ENCODE assay signal across 25 cellular contexts in genomic region chr10:10367277-10367676, GRCh38.
"Had no signal": no experiment of that assay in that cellular context is flagged by ENCODE, and none has a peak within 500 bp of the region (broad histone marks: within the 10 kb centered on the region; RNA-seq: fewer than 3 reads in every experiment).

No MANE protein-coding gene starts in this region.

- H3K4me3 Mint-ChIP-seq: activated B cell treated with CpG ODN at 0.5 μM for 24 hours; activated CD4-positive, alpha-beta T cell treated with anti-CD3 and anti-CD28 coated beads, Interleukin-2, amount 10 ng/mL, durations not matched to agents 24 days and 14 days; activated CD8-positive, alpha-beta memory T cell treated with anti-CD3 and anti-CD28 coated beads, Interleukin-2, amount 10 ng/mL, durations not matched to agents 7 days and 5 days; activated naive CD4-positive, alpha-beta T cell treated with anti-CD3 and anti-CD28 coated beads, Interleukin-2, amount 50 U/mL, for 24 hours; activated T-cell treated with anti-CD3 and anti-CD28 coated beads, Interleukin-2, amount 50 U/mL, for 24 hours; activated T-helper 1 cell treated with anti-CD3 and anti-CD28 coated beads, Interleukin-12 subunit alpha, Interleukin-12 subunit beta, Interleukin-2, Interleukin-4 antibody, amounts not matched to agents 30 ng/mL and 10 ng/mL and 1 ng/mL, durations not matched to agents 14 hours and 24 hours and 36 hours had no signal

- H3K27ac Mint-ChIP-seq: activated B cell treated with CpG ODN at 0.5 μM for 24 hours; activated CD4-positive, alpha-beta T cell treated with anti-CD3 and anti-CD28 coated beads, Interleukin-2, amount 10 ng/mL, durations not matched to agents 24 days and 14 days; activated CD8-positive, alpha-beta memory T cell treated with anti-CD3 and anti-CD28 coated beads, Interleukin-2, amount 10 ng/mL, durations not matched to agents 7 days and 5 days; activated naive CD4-positive, alpha-beta T cell treated with anti-CD3 and anti-CD28 coated beads, Interleukin-2, amount 50 U/mL, for 24 hours; activated T-cell treated with anti-CD3 and anti-CD28 coated beads, Interleukin-2, amount 50 U/mL, for 24 hours; activated T-helper 1 cell treated with anti-CD3 and anti-CD28 coated beads, Interleukin-12 subunit alpha, Interleukin-12 subunit beta, Interleukin-2, Interleukin-4 antibody, amounts not matched to agents 30 ng/mL and 10 ng/mL and 1 ng/mL, durations not matched to agents 14 hours and 24 hours and 36 hours had no signal

- H3K36me3 Mint-ChIP-seq: activated CD8-positive, alpha-beta memory T cell treated with anti-CD3 and anti-CD28 coated beads, Interleukin-2, amount 10 ng/mL, durations not matched to agents 7 days and 5 days; activated naive CD4-positive, alpha-beta T cell treated with anti-CD3 and anti-CD28 coated beads, Interleukin-2, amount 50 U/mL, for 24 hours had no signal

- H3K4me1 Mint-ChIP-seq: activated B cell treated with CpG ODN at 0.5 μM for 24 hours; activated CD4-positive, alpha-beta T cell treated with anti-CD3 and anti-CD28 coated beads, Interleukin-2, amount 10 ng/mL, durations not matched to agents 24 days and 14 days; activated CD8-positive, alpha-beta memory T cell treated with anti-CD3 and anti-CD28 coated beads, Interleukin-2, amount 10 ng/mL, durations not matched to agents 7 days and 5 days; activated naive CD4-positive, alpha-beta T cell treated with anti-CD3 and anti-CD28 coated beads, Interleukin-2, amount 50 U/mL, for 24 hours had no signal

- H3K36me3 ChIP-seq: Peyer's patch, SJSA1 had no signal

- H3K4me3 ChIP-seq: Peyer's patch, SJSA1 had no signal

- H3K9me3 ChIP-seq: Peyer's patch had no signal

- H3K27ac ChIP-seq: Peyer's patch, SJSA1 had no signal

- H3K27me3 ChIP-seq: Peyer's patch, SJSA1 had no signal

- H3K27me3 Mint-ChIP-seq: activated B cell treated with CpG ODN at 0.5 μM for 24 hours; activated CD4-positive, alpha-beta T cell treated with anti-CD3 and anti-CD28 coated beads, Interleukin-2, amount 10 ng/mL, durations not matched to agents 24 days and 14 days; activated CD8-positive, alpha-beta memory T cell treated with anti-CD3 and anti-CD28 coated beads, Interleukin-2, amount 10 ng/mL, durations not matched to agents 7 days and 5 days had no signal

- ATAC-seq: activated CD8-positive, alpha-beta memory T cell treated with anti-CD3 and anti-CD28 coated beads, Interleukin-2, amount 10 ng/mL, durations not matched to agents 7 days and 5 days; SK-N-SH treated with all-trans-retinoic acid at 6 μM for 48 hours had no signal

- H3K4me1 ChIP-seq: Peyer's patch, SJSA1 had no signal

- H3K9me3 Mint-ChIP-seq: activated B cell treated with CpG ODN at 0.5 μM for 24 hours; activated CD4-positive, alpha-beta T cell treated with anti-CD3 and anti-CD28 coated beads, Interleukin-2, amount 10 ng/mL, durations not matched to agents 24 days and 14 days; activated naive CD4-positive, alpha-beta T cell treated with anti-CD3 and anti-CD28 coated beads, Interleukin-2, amount 50 U/mL, for 24 hours; activated T-cell treated with anti-CD3 and anti-CD28 coated beads, Interleukin-2, amount 50 U/mL, for 24 hours; activated T-helper 1 cell treated with anti-CD3 and anti-CD28 coated beads, Interleukin-12 subunit alpha, Interleukin-12 subunit beta, Interleukin-2, Interleukin-4 antibody, amounts not matched to agents 30 ng/mL and 10 ng/mL and 1 ng/mL, durations not matched to agents 14 hours and 24 hours and 36 hours had no signal

- DNase-seq: activated B cell treated with CpG ODN at 0.5 μM for 24 hours; activated CD4-positive, alpha-beta T cell treated with anti-CD3 and anti-CD28 coated beads for 1 hour; activated CD4-positive, alpha-beta T cell treated with anti-CD3 and anti-CD28 coated beads, Interleukin-2, amount 10 ng/mL, durations not matched to agents 24 days and 14 days; activated CD4-positive, alpha-beta T cell treated with anti-CD3 and anti-CD28 coated beads, Interleukin-2, amount 50 U/mL, for 48 hours; activated CD8-positive, alpha-beta memory T cell treated with anti-CD3 and anti-CD28 coated beads, Interleukin-2, amount 10 ng/mL, durations not matched to agents 7 days and 5 days; activated effector memory CD4-positive, alpha-beta T cell treated with Interleukin-2 at 50 U/mL for 16 hours; activated naive CD4-positive, alpha-beta T cell; activated T-cell treated with anti-CD3 and anti-CD28 coated beads, Interleukin-2, amount 50 U/mL, for 24 hours; aorta; central memory CD4-positive, alpha-beta T cell; Kasumi-1; KBM-7; NCI-H1048; NCI-H1694; NCI-H2029; NCI-H446 treated with DMSO at 0.1 percent for 48 hours; NCI-H524 treated with DMSO at 0.1 percent for 48 hours; NCI-H82; Peyer's patch; SHP77; SW 1271 had no signal
